In genomic region chr17:60525624-60526514, GRCh38 we compare ENCODE assay signal across 8 cellular contexts. TPM values are rescaled to one million over a fixed set of nuclear protein-coding genes. Genes with fewer than 3 reads are reported as not detected.
DNase-seq lines count a peak whose midpoint lies in the region; ATAC-seq and TF ChIP-seq lines count a peak whose summit lies in the region.

Gene APPBP2 (minus strand): TSS chr17:60526242. CDS start chr17:60525931, 311 bp downstream.

- H3K4me3 Mint-ChIP-seq in GM23338 (peak within 1 kb of the TSS; percentile 88), nephron progenitor cell (peak within 1 kb of the TSS; percentile 94)
- peak within 1 kb of the TSS; percentile 93 to 98 for H3K4me3 Mint-ChIP-seq in stimulated activated naive CD8-positive, alpha-beta T cell treated with anti-CD3 and anti-CD28 coated beads, Interleukin-15, amount 100 ng/mL, for 72 hours

- H3K79me2 ChIP-seq in DOHH2 (ENCODE audit: control insufficient read depth, low read length) (peaks cover 70% of the 10 kb centered on the region), GM23338 (replicated peaks; ENCODE audit: insufficient read depth) (peaks cover 63% of the 10 kb centered on the region)

- ATAC-seq in GM23338, result peak; percentile 92
- peak; percentile 89 for ATAC-seq in stimulated activated naive CD8-positive, alpha-beta T cell treated with anti-CD3 and anti-CD28 coated beads, Interleukin-15, amount 100 ng/mL, for 72 hours

- peak within 1 kb of the TSS; percentile 98 for H3K27ac Mint-ChIP-seq in GM23338
- H3K27ac Mint-ChIP-seq in nephron progenitor cell, result peak within 1 kb of the TSS; percentile 89
- peak within 1 kb of the TSS; percentile 96 to 100 for H3K27ac Mint-ChIP-seq in stimulated activated naive CD8-positive, alpha-beta T cell treated with anti-CD3 and anti-CD28 coated beads, Interleukin-15, amount 100 ng/mL, for 72 hours

- H3F3A ChIP-seq in DOHH2 (ENCODE audit: control insufficient read depth, insufficient read depth), result no peaks in the 10 kb centered on the region
- no peaks in the 10 kb centered on the region for H3F3A ChIP-seq in GM23338 (replicated peaks; ENCODE audit: low read depth)

- DNase-seq in GM23338 (ENCODE audit: low spot score) (peak; percentile 95), LHCN-M2 (ENCODE audit: low read depth) (peak; percentile 86), fibroblast of the aortic adventitia (ENCODE audit: low read depth) (peak; percentile 86), nephron progenitor cell (peak; percentile 85)
- peak; percentile 90 for DNase-seq in activated effector memory CD4-positive, alpha-beta T cell treated with anti-CD3 and anti-CD28 coated beads, Interleukin-2, amount 50 U/mL, for 16 hours
- DNase-seq in stimulated activated naive CD8-positive, alpha-beta T cell treated with anti-CD3 and anti-CD28 coated beads, Interleukin-15, amount 100 ng/mL, for 72 hours, result peak; percentile 67 to 68

- H3K36me3 Mint-ChIP-seq in GM23338 (ENCODE audit: low read depth) (peaks cover 20% of the 10 kb centered on the region), nephron progenitor cell (ENCODE audit: low read depth) (peaks cover 40% of the 10 kb centered on the region)

- peaks cover 11% of the 10 kb centered on the region for H4K20me1 ChIP-seq in DOHH2 (ENCODE audit: control insufficient read depth, insufficient read depth, low read depth, low read length)
- H4K20me1 ChIP-seq in GM23338 (replicated peaks; ENCODE audit: insufficient read depth), result peaks cover 17% of the 10 kb centered on the region; the same call in 1 of the 2 replicates

- H3K27me3 ChIP-seq in DOHH2 (ENCODE audit: control insufficient read depth, low read length) (no peaks in the 10 kb centered on the region), GM23338 (ENCODE audit: insufficient read depth) (no peaks in the 10 kb centered on the region)

- H3K4me3 ChIP-seq in DOHH2 (ENCODE audit: low read length), result peak within 1 kb of the TSS; percentile 96
- peak within 1 kb of the TSS; percentile 97 for H3K4me3 ChIP-seq in GM23338
- peak within 1 kb of the TSS; percentile 100 for H3K4me3 ChIP-seq in fibroblast of the aortic adventitia (ENCODE audit: low read depth, low read length)

- H3K4me1 ChIP-seq in DOHH2 (ENCODE audit: control insufficient read depth, low read length) (peaks cover 20% of the 10 kb centered on the region), GM23338 (ENCODE audit: insufficient read depth) (peaks cover 11% of the 10 kb centered on the region)

- H3K9me3 Mint-ChIP-seq in GM23338 (no peaks in the 10 kb centered on the region; the same call in 2 of the 3 replicates), nephron progenitor cell (peaks cover 26% of the 10 kb centered on the region)
- no peaks in the 10 kb centered on the region for H3K9me3 Mint-ChIP-seq in stimulated activated naive CD8-positive, alpha-beta T cell treated with anti-CD3 and anti-CD28 coated beads, Interleukin-15, amount 100 ng/mL, for 72 hours

- no peak for TF ChIP-seq CTCF in DOHH2 (IDR thresholded peaks at IDR 0.05; ENCODE audit: low read depth, low read length, poor library complexity, severe bottlenecking)
- no peak for TF ChIP-seq CTCF in GM23338 (conservative IDR thresholded peaks at IDR 0.05; ENCODE audit: low read depth in 2 of 2)
- no peak for TF ChIP-seq CTCF in fibroblast of the aortic adventitia (IDR thresholded peaks at IDR 0.05; ENCODE audit: insufficient read depth, low read length)
- TF ChIP-seq CTCF in nephron progenitor cell (IDR thresholded peaks at IDR 0.05), result no peak

- H3K9me2 ChIP-seq in DOHH2 (replicated peaks; ENCODE audit: control insufficient read depth, low read length) (no peaks in the 10 kb centered on the region), GM23338 (ENCODE audit: insufficient read depth) (no peaks in the 10 kb centered on the region)

- no peaks in the 10 kb centered on the region for H3K9me3 ChIP-seq in DOHH2 (ENCODE audit: control insufficient read depth, insufficient read depth, low read length)

- H3K4me1 Mint-ChIP-seq in GM23338 (peaks cover 5% of the 10 kb centered on the region; the same call in 2 of the 3 replicates), nephron progenitor cell (peaks cover 32% of the 10 kb centered on the region)
- peaks cover 22% of the 10 kb centered on the region for H3K4me1 Mint-ChIP-seq in stimulated activated naive CD8-positive, alpha-beta T cell treated with anti-CD3 and anti-CD28 coated beads, Interleukin-15, amount 100 ng/mL, for 72 hours

- TF ChIP-seq POLR2A in Raji (IDR thresholded peaks at IDR 0.05; ENCODE audit: insufficient read depth, low read depth, low read length), result peak; percentile 91

- H3K4me2 ChIP-seq in DOHH2 (ENCODE audit: low read length) (peak within 1 kb of the TSS; percentile 99), GM23338 (peak within 1 kb of the TSS; percentile 97)

- H3K27me3 Mint-ChIP-seq in GM23338 (ENCODE audit: insufficient read depth, low read depth, poor library complexity) (peaks cover 6% of the 10 kb centered on the region), nephron progenitor cell (ENCODE audit: low read depth, poor library complexity) (no peaks in the 10 kb centered on the region)
- H3K27me3 Mint-ChIP-seq in stimulated activated naive CD8-positive, alpha-beta T cell treated with anti-CD3 and anti-CD28 coated beads, Interleukin-15, amount 100 ng/mL, for 72 hours, result no peaks in the 10 kb centered on the region

- H3K27ac ChIP-seq in DOHH2 (ENCODE audit: low read depth, low read length), result peak within 1 kb of the TSS; percentile 78
- peak within 1 kb of the TSS; percentile 98 for H3K27ac ChIP-seq in GM23338 (ENCODE audit: low read depth)

- H2AFZ ChIP-seq in GM23338, result peak within 1 kb of the TSS; percentile 86

- H3K36me3 ChIP-seq in DOHH2 (ENCODE audit: control insufficient read depth, low read length) (peaks cover 26% of the 10 kb centered on the region), GM23338 (ENCODE audit: insufficient read depth) (no peaks in the 10 kb centered on the region)

TF ChIP-seq in GM23338, 12 proteins besides CTCF, POLR2A, EP300 and RAD21:
- TF ChIP-seq, protein P1, sequence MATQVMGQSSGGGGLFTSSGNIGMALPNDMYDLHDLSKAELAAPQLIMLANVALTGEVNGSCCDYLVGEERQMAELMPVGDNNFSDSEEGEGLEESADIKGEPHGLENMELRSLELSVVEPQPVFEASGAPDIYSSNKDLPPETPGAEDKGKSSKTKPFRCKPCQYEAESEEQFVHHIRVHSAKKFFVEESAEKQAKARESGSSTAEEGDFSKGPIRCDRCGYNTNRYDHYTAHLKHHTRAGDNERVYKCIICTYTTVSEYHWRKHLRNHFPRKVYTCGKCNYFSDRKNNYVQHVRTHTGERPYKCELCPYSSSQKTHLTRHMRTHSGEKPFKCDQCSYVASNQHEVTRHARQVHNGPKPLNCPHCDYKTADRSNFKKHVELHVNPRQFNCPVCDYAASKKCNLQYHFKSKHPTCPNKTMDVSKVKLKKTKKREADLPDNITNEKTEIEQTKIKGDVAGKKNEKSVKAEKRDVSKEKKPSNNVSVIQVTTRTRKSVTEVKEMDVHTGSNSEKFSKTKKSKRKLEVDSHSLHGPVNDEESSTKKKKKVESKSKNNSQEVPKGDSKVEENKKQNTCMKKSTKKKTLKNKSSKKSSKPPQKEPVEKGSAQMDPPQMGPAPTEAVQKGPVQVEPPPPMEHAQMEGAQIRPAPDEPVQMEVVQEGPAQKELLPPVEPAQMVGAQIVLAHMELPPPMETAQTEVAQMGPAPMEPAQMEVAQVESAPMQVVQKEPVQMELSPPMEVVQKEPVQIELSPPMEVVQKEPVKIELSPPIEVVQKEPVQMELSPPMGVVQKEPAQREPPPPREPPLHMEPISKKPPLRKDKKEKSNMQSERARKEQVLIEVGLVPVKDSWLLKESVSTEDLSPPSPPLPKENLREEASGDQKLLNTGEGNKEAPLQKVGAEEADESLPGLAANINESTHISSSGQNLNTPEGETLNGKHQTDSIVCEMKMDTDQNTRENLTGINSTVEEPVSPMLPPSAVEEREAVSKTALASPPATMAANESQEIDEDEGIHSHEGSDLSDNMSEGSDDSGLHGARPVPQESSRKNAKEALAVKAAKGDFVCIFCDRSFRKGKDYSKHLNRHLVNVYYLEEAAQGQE (IDR thresholded peaks at IDR 0.05; ENCODE audit: unreplicated experiment), result peak; percentile 27
- TF ChIP-seq JUNB (IDR thresholded peaks at IDR 0.05; ENCODE audit: unreplicated experiment), result no peak
- TF ChIP-seq ZNF331 (CRISPR knock-in tag; IDR thresholded peaks at IDR 0.05; ENCODE audit: low read depth), result no peak
- TF ChIP-seq POLR2AphosphoS5 (IDR thresholded peaks at IDR 0.05; ENCODE audit: low read depth), result peak; percentile 96
- peak; percentile 52; the same call in 1 of the 2 replicates for TF ChIP-seq ETS1 (IDR thresholded peaks at IDR 0.05)
- peak; percentile 93 for TF ChIP-seq CREB1 (CRISPR knock-in tag; IDR thresholded peaks at IDR 0.05; ENCODE audit: low read depth)
- TF ChIP-seq NANOG (IDR thresholded peaks at IDR 0.05; ENCODE audit: borderline replicate concordance), result no peak

RNA-seq across cellular contexts. Expression of gene APPBP2, which starts in this region (rescaled TPM):
- total RNA-seq in GM23338 (2014; rRNA removed; shearing (Covaris generic)), result 14.3 and 15.0 TPM in 2 replicates
- 5.1 and 9.3 TPM in 2 replicates for polyA plus RNA-seq in GM23338 (2016; fragmentation: Nextera tagmentation; extraction: Ambion mirVana)
- total RNA-seq in LHCN-M2 (2014; rRNA removed), result 29.9 and 34.3 TPM in 2 replicates
- 14.5 TPM for polyA plus RNA-seq in LHCN-M2 (2012)
- 44.6 and 47.0 TPM in 2 replicates for total RNA-seq in fibroblast of the aortic adventitia (ENCODE audit: low replicate concordance)

Comparison
In these comparisons a context has a peak if more than half of its experiments do, and no peak if none do; other contexts are left out.
1. Peak in every context shown above with its lines: DNase-seq, ATAC-seq, H3K4me3 ChIP-seq and H3K27ac ChIP-seq.